ENCODE assay signal across 1 cellular context in the genomic region with DNA sequence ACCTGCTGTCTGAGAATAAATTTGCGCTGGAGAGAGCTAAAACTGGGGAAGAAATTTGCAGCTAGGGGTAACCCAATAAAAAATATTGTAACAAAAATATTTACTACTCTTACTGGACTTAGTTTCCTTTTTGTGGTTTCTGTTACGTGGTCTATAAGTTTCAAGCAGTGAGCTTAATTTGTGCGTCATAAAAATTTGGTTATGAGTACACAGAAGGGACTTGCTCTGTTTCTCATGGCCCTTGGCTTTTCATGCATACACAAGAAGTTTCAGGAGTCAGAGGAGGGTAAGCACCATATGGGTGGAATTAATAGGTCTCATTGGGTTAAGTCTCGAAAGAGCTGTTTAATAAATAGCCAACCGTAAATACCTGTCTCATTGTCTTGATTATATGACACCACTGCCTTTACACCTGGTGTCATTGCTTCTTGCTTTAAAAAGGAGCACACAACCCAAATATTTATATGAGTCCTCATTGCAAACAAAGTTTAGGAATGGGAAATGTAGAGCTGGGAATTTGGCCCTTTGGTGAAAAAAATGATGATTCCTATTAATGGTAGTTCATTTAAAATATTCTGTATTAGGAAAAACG.
A peak's percentile ranks its signal among the peaks of the same experiment; 100 is the strongest.
TF ChIP-seq lines count a peak whose summit lies in the region.

No MANE protein-coding gene starts in this region.

TF ChIP-seq in K562, 482 proteins besides CTCF, POLR2A, EP300 and RAD21 (continued from another document):
- TF ChIP-seq, protein P1, sequence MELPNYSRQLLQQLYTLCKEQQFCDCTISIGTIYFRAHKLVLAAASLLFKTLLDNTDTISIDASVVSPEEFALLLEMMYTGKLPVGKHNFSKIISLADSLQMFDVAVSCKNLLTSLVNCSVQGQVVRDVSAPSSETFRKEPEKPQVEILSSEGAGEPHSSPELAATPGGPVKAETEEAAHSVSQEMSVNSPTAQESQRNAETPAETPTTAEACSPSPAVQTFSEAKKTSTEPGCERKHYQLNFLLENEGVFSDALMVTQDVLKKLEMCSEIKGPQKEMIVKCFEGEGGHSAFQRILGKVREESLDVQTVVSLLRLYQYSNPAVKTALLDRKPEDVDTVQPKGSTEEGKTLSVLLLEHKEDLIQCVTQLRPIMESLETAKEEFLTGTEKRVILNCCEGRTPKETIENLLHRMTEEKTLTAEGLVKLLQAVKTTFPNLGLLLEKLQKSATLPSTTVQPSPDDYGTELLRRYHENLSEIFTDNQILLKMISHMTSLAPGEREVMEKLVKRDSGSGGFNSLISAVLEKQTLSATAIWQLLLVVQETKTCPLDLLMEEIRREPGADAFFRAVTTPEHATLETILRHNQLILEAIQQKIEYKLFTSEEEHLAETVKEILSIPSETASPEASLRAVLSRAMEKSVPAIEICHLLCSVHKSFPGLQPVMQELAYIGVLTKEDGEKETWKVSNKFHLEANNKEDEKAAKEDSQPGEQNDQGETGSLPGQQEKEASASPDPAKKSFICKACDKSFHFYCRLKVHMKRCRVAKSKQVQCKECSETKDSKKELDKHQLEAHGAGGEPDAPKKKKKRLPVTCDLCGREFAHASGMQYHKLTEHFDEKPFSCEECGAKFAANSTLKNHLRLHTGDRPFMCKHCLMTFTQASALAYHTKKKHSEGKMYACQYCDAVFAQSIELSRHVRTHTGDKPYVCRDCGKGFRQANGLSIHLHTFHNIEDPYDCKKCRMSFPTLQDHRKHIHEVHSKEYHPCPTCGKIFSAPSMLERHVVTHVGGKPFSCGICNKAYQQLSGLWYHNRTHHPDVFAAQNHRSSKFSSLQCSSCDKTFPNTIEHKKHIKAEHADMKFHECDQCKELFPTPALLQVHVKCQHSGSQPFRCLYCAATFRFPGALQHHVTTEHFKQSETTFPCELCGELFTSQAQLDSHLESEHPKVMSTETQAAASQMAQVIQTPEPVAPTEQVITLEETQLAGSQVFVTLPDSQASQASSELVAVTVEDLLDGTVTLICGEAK (IDR thresholded peaks at IDR 0.05) = peak; percentile 44; the same call in 1 of the 2 replicates
- TF ChIP-seq, protein P1 (CRISPR knock-in tag; IDR thresholded peaks at IDR 0.05) = no peak
- TF ChIP-seq TEAD1 (CRISPR knock-in tag; IDR thresholded peaks at IDR 0.05) (no peak), DDX20 (tag; IDR thresholded peaks at IDR 0.05; ENCODE audit: low read depth) (no peak), ETV1 (tag; conservative IDR thresholded peaks at IDR 0.05; ENCODE audit: low read depth) (no peak), FUS (optimal IDR thresholded peaks at IDR 0.05; ENCODE audit: low read depth, low read length) (no peak), ZNF584 (CRISPR knock-in tag; IDR thresholded peaks at IDR 0.05; ENCODE audit: low read depth) (peak; percentile 28; the same call in 1 of the 2 replicates), ZNF764 (CRISPR knock-in tag; IDR thresholded peaks at IDR 0.05; ENCODE audit: low read depth) (no peak), SRF (CRISPR knock-in tag; IDR thresholded peaks at IDR 0.05) (no peak), CHD4 (IDR thresholded peaks at IDR 0.05; ENCODE audit: insufficient read depth, insufficient replicate concordance, low read depth, low read length, poor library complexity, severe bottlenecking) (no peak), ILK (tag; IDR thresholded peaks at IDR 0.05; ENCODE audit: borderline replicate concordance, low read depth) (no peak), LCOR (CRISPR knock-in tag; IDR thresholded peaks at IDR 0.05) (no peak), NR2C2 (CRISPR knock-in tag; IDR thresholded peaks at IDR 0.05) (no peak), NR2C2 (tag; IDR thresholded peaks at IDR 0.05) (0 out of 2 replicates have a peak, but pooled peaks have one; percentile 15), ATF1 (CRISPR knock-in tag; IDR thresholded peaks at IDR 0.05) (no peak), ATF1 (tag; IDR thresholded peaks at IDR 0.05) (0 out of 2 replicates have a peak, but pooled peaks have one; percentile 0), JUNB (CRISPR knock-in tag; conservative IDR thresholded peaks at IDR 0.05) (no peak), ZSCAN29 (IDR thresholded peaks at IDR 0.05) (no peak), MTA1 (IDR thresholded peaks at IDR 0.05; ENCODE audit: borderline replicate concordance) (no peak), CAMTA2 (CRISPR knock-in tag; conservative IDR thresholded peaks at IDR 0.05) (no peak), CHD2 (IDR thresholded peaks at IDR 0.05; ENCODE audit: low read depth, low read length) (no peak), YY1 (IDR thresholded peaks at IDR 0.05; ENCODE audit: borderline replicate concordance in 1 of 3, control insufficient read depth in 1 of 3, extremely low read depth in 1 of 3, insufficient read depth in 3 of 3, insufficient read length in 1 of 3, insufficient replicate concordance in 2 of 3, low read depth in 1 of 3, low read length in 2 of 3) (no peak)
- TF ChIP-seq, protein P2, sequence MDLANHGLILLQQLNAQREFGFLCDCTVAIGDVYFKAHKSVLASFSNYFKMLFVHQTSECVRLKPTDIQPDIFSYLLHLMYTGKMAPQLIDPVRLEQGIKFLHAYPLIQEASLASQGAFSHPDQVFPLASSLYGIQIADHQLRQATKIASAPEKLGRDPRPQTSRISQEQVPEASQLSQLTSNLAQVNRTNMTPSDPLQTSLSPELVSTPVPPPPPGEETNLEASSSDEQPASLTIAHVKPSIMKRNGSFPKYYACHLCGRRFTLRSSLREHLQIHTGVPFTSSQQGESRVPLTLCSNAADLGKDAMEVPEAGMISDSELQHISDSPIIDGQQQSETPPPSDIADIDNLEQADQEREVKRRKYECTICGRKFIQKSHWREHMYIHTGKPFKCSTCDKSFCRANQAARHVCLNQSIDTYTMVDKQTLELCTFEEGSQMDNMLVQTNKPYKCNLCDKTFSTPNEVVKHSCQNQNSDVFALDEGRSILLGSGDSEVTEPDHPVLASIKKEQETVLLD (IDR thresholded peaks at IDR 0.05) = no peak
- TF ChIP-seq, protein P3, sequence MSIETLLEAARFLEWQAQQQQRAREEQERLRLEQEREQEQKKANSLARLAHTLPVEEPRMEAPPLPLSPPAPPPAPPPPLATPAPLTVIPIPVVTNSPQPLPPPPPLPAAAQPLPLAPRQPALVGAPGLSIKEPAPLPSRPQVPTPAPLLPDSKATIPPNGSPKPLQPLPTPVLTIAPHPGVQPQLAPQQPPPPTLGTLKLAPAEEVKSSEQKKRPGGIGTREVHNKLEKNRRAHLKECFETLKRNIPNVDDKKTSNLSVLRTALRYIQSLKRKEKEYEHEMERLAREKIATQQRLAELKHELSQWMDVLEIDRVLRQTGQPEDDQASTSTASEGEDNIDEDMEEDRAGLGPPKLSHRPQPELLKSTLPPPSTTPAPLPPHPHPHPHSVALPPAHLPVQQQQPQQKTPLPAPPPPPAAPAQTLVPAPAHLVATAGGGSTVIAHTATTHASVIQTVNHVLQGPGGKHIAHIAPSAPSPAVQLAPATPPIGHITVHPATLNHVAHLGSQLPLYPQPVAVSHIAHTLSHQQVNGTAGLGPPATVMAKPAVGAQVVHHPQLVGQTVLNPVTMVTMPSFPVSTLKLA (conservative IDR thresholded peaks at IDR 0.05) = peak in 1 of 2 experiments; percentile 10; a peak in 1 of 4 replicates
- TF ChIP-seq, protein P4, sequence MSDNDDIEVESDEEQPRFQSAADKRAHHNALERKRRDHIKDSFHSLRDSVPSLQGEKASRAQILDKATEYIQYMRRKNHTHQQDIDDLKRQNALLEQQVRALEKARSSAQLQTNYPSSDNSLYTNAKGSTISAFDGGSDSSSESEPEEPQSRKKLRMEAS (CRISPR knock-in tag; IDR thresholded peaks at IDR 0.05) = no peak
TF ChIP-seq in K562: peak in this region for 13.
